Comparison of ENCODE assay signal across 7 cellular contexts in the genomic region with DNA sequence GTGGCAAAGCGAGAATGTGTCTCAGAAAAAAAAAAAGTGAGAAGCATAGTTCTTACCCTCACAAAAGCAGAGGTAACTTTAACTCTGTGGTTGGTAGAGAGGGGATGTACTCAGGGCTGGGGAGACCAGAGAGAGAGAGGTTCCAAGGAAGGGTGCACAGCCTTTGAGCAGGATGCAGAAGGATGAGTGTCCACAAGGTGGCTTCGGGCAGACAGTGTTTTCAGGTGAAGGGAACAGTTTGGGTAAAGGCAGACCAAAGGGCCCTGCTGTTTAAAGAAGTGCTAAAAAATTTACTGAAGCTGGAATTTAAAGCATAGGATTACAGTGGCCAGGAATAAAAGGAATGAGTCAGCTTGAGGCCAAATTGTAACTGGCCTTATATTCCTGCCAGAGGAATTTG.
DNase-seq lines count a peak whose midpoint lies in the region; ATAC-seq and TF ChIP-seq lines count a peak whose summit lies in the region.
"Not testable (repeated sequence)": the region's sequence is repeated elsewhere in the genome, so short reads cannot be mapped to it uniquely, and the experiment has no call there.

No MANE protein-coding gene starts in this region.

- not testable (repeated sequence) for H3K4me2 ChIP-seq in GM23338; PC-3 (ENCODE audit: low read length)

- not testable (repeated sequence) for H3K27me3 ChIP-seq in GM23338 (ENCODE audit: insufficient read depth); PC-3 (ENCODE audit: low read length)

- not testable (repeated sequence) for H3K4me1 Mint-ChIP-seq in GM23338; WTC11; stimulated activated memory B cell treated with anti-CD40 and anti-IgM and Interleukin-4, amounts not matched to agents 10 μg/mL and 1 μg/mL and 100 μg/mL, for 72 hours

- not testable (repeated sequence) for H3K9ac ChIP-seq in PC-3 (ENCODE audit: low read length)

- H3K36me3 ChIP-seq in GM23338 (ENCODE audit: insufficient read depth); PC-3 (ENCODE audit: low read depth, low read length): not testable (repeated sequence)

- ATAC-seq in GM23338 (peak; percentile 62), PC-3 (peak; percentile 84), WTC11 (peak; percentile 87)
- peak; percentile 8 for ATAC-seq in stimulated activated memory B cell treated with anti-CD40 and anti-IgM and Interleukin-4, amounts not matched to agents 10 μg/mL and 1 μg/mL and 100 μg/mL, for 72 hours

- not testable (repeated sequence) for H3F3A ChIP-seq in GM23338 (replicated peaks; ENCODE audit: low read depth); PC-3 (ENCODE audit: low read length, unreplicated experiment)

- CTCF ChIA-PET in PC-3 (lab: Charles Lee); WTC11 (lab: Charles Lee): not testable (repeated sequence)

- DNase-seq in GM23338 (ENCODE audit: low spot score) (peak; percentile 2), HS-5 (ENCODE audit: low read depth) (peak; percentile 2), PC-3 (peak; percentile 7), WTC11 (ENCODE audit: low spot score) (peak; percentile 15), fibroblast of the aortic adventitia (ENCODE audit: low read depth) (peak; percentile 0)
- not testable (repeated sequence) for DNase-seq in LNCaP clone FGC (ENCODE audit: low read depth)

- H3K36me3 Mint-ChIP-seq in GM23338 (ENCODE audit: low read depth) (peaks cover 22% of the 10 kb centered on the region), WTC11 (peaks cover 28% of the 10 kb centered on the region)
- H3K36me3 Mint-ChIP-seq in stimulated activated memory B cell treated with anti-CD40 and anti-IgM and Interleukin-4, amounts not matched to agents 10 μg/mL and 1 μg/mL and 100 μg/mL, for 72 hours: not testable (repeated sequence)

- H3K27ac Mint-ChIP-seq in GM23338; WTC11; stimulated activated memory B cell treated with anti-CD40 and anti-IgM and Interleukin-4, amounts not matched to agents 10 μg/mL and 1 μg/mL and 100 μg/mL, for 72 hours: not testable (repeated sequence)

- not testable (repeated sequence) for H3K4me1 ChIP-seq in GM23338 (ENCODE audit: insufficient read depth); PC-3 (ENCODE audit: insufficient read depth, low read length)

- H3K79me2 ChIP-seq in GM23338 (replicated peaks; ENCODE audit: insufficient read depth); PC-3 (ENCODE audit: low read length): not testable (repeated sequence)

- H2AFZ ChIP-seq in GM23338; PC-3 (ENCODE audit: low read length): not testable (repeated sequence)

- H3K9me3 ChIP-seq in PC-3 (ENCODE audit: low read length): not testable (repeated sequence)

- H4K20me1 ChIP-seq in GM23338 (replicated peaks; ENCODE audit: insufficient read depth); PC-3 (ENCODE audit: low read length): not testable (repeated sequence)

- peak in 1 of 2 experiments; percentile 25; a peak in 2 of 4 replicates for TF ChIP-seq CTCF in GM23338 (conservative IDR thresholded peaks at IDR 0.05; ENCODE audit: low read depth in 2 of 2)
- peak; percentile 22; the same call in 1 of the 2 replicates for TF ChIP-seq CTCF in LNCaP clone FGC (IDR thresholded peaks at IDR 0.05; ENCODE audit: control insufficient read depth, extremely low read depth, insufficient read depth)
- 0 out of 2 replicates have a peak, but pooled peaks have one; percentile 28 for TF ChIP-seq CTCF in PC-3 (conservative IDR thresholded peaks at IDR 0.05; ENCODE audit: low read depth, low read length)
- not testable (repeated sequence) for TF ChIP-seq CTCF in WTC11 (IDR thresholded peaks at IDR 0.05); fibroblast of the aortic adventitia (IDR thresholded peaks at IDR 0.05; ENCODE audit: insufficient read depth, low read length)

- BruUV-seq in PC-3 (replicated peaks; lab: Mats Ljungman, UMichigan): not testable (repeated sequence)

- not testable (repeated sequence) for H3K9me2 ChIP-seq in GM23338 (ENCODE audit: insufficient read depth); PC-3 (replicated peaks; ENCODE audit: low read length)

- peaks cover 83% of the 10 kb centered on the region for H3K9me3 Mint-ChIP-seq in GM23338
- peaks cover 47% of the 10 kb centered on the region for H3K9me3 Mint-ChIP-seq in WTC11
- not testable (repeated sequence) for H3K9me3 Mint-ChIP-seq in stimulated activated memory B cell treated with anti-CD40 and anti-IgM and Interleukin-4, amounts not matched to agents 10 μg/mL and 1 μg/mL and 100 μg/mL, for 72 hours

- H3K27me3 Mint-ChIP-seq in GM23338 (ENCODE audit: insufficient read depth, low read depth, poor library complexity); WTC11 (ENCODE audit: low read depth); stimulated activated memory B cell treated with anti-CD40 and anti-IgM and Interleukin-4, amounts not matched to agents 10 μg/mL and 1 μg/mL and 100 μg/mL, for 72 hours: not testable (repeated sequence)

- POLR2A ChIA-PET in PC-3 (lab: Charles Lee; ENCODE audit: unreplicated experiment); WTC11 (lab: Charles Lee): not testable (repeated sequence)

- not testable (repeated sequence) for H3K4me3 ChIP-seq in GM23338; LNCaP clone FGC (ENCODE audit: low read depth, low read length); PC-3 (ENCODE audit: low read length); fibroblast of the aortic adventitia (ENCODE audit: low read depth, low read length)

- not testable (repeated sequence) for H3K4me3 Mint-ChIP-seq in GM23338; WTC11; stimulated activated memory B cell treated with anti-CD40 and anti-IgM and Interleukin-4, amounts not matched to agents 10 μg/mL and 1 μg/mL and 100 μg/mL, for 72 hours

- intact Hi-C loops in PC-3 (cut with micrococcal nuclease): not testable (repeated sequence)

- not testable (repeated sequence) for H3K27ac ChIP-seq in GM23338 (ENCODE audit: low read depth); PC-3 (ENCODE audit: low read length)

Comparison
In these comparisons a context has a peak if more than half of its experiments do, and no peak if none do; other contexts are left out.
1. ATAC-seq: peak in every context shown above with its lines; median percentile 87 in WTC11; 84 in PC-3; 62 in GM23338; 8 in stimulated activated memory B cell treated with anti-CD40 and anti-IgM and Interleukin-4, amounts not matched to agents 10 μg/mL and 1 μg/mL and 100 μg/mL, for 72 hours.